In genomic region chr1:8104278-8105236, GRCh38 we compare ENCODE assay signal across 16 cellular contexts.
DNase-seq lines count a peak whose midpoint lies in the region; ATAC-seq and TF ChIP-seq lines count a peak whose summit lies in the region.
"Had no signal": no experiment of that assay in that cellular context is flagged by ENCODE, and none has a peak within 500 bp of the region (broad histone marks: within the 10 kb centered on the region; RNA-seq: fewer than 3 reads in every experiment).

No MANE protein-coding gene starts in this region.

- H3K4ac ChIP-seq in mesenchymal stem cell (ENCODE audit: low read depth in 1 of 2, low read length in 2 of 2) (peak overlapping the region; percentile 9 to 33), H9 (ENCODE audit: low read depth, low read length) (no peak overlapping the region)

- no peak for TF ChIP-seq RAD21 in HCT116 (IDR thresholded peaks at IDR 0.05; ENCODE audit: low read depth)

- H3K4me1 ChIP-seq in HCT116 (ENCODE audit: control insufficient read depth in 1 of 2, insufficient read depth in 2 of 2, low read length in 2 of 2) (peaks cover 24 to 26% of the 10 kb centered on the region in 2 experiments), Panc1 (ENCODE audit: control insufficient read depth, insufficient read depth, low read length) (0 out of 2 replicates have a peak, but pooled peaks cover 3% of the 10 kb centered on the region), mesenchymal stem cell (ENCODE audit: control insufficient read depth, insufficient read depth, low read depth, low read length) (peaks cover 3% of the 10 kb centered on the region), H9 (ENCODE audit: insufficient read depth, low read length) (no peaks in the 10 kb centered on the region)
- H3K4me1 ChIP-seq: right atrium auricular region had no signal

- 95% methylated on average over 13 of the region's 16 CpGs for WGBS in mesenchymal stem cell
- no CpG with 5 or more reads among the region's 16 CpGs for WGBS in H9 (ENCODE audit: extremely low coverage, insufficient read length, low lambda C conversion rate)

- no peak overlapping the region for H2BK120ac ChIP-seq in mesenchymal stem cell (ENCODE audit: low read depth, low read length)
- H2BK120ac ChIP-seq in H9 (ENCODE audit: low read depth, low read length, poor library complexity, severe bottlenecking), result no peak overlapping the region

- H2AK5ac ChIP-seq in mesenchymal stem cell (ENCODE audit: low read length, severe bottlenecking) (peak overlapping the region; percentile 85), H9 (ENCODE audit: insufficient read length, low read length) (no peak overlapping the region)

- no peak overlapping the region for H2BK5ac ChIP-seq in mesenchymal stem cell (ENCODE audit: low read depth, low read length, poor library complexity, severe bottlenecking)
- no peak overlapping the region for H2BK5ac ChIP-seq in H9 (ENCODE audit: insufficient read length, low read length)

- H3K27me3 Mint-ChIP-seq in H9 (ENCODE audit: low read depth), result no peaks in the 10 kb centered on the region

- H3K27me3 ChIP-seq in HCT116 (ENCODE audit: insufficient read depth, low read length) (no peaks in the 10 kb centered on the region), Panc1 (ENCODE audit: control insufficient read depth, insufficient read depth, low read length) (no peaks in the 10 kb centered on the region), mesenchymal stem cell (ENCODE audit: control insufficient read depth in 1 of 2, insufficient read depth in 1 of 2, low read length in 2 of 2) (no peaks in the 10 kb centered on the region), H9 (ENCODE audit: insufficient read depth, low read length) (no peaks in the 10 kb centered on the region)
- H3K27me3 ChIP-seq: MG63, right atrium auricular region, stomach had no signal

- peak overlapping the region; percentile 4; the same call in 1 of the 2 replicates for H3K27ac ChIP-seq in HCT116 (ENCODE audit: low read depth, low read length)
- peak overlapping the region; percentile 77 for H3K27ac ChIP-seq in Panc1 (ENCODE audit: low read length)
- no peak overlapping the region for H3K27ac ChIP-seq in mesenchymal stem cell (ENCODE audit: low read length, poor library complexity, severe bottlenecking)
- no peak overlapping the region for H3K27ac ChIP-seq in H9 (ENCODE audit: insufficient read length, low read depth, low read length)
- H3K27ac ChIP-seq: right atrium auricular region, stomach had no signal

- no peak overlapping the region for H3K27ac Mint-ChIP-seq in H9
- H3K27ac Mint-ChIP-seq: activated naive CD8-positive, alpha-beta T cell treated with anti-CD3 and anti-CD28 coated beads, Interleukin-2, amount 50 U/mL, for 24 hours; activated T-helper 1 cell treated with anti-CD3 and anti-CD28 coated beads, Interleukin-12 subunit alpha, Interleukin-12 subunit beta, Interleukin-2, Interleukin-4 antibody, amounts not matched to agents 30 ng/mL and 10 ng/mL and 1 ng/mL, durations not matched to agents 14 hours and 24 hours and 36 hours had no signal

- H4K20me1 ChIP-seq in HCT116 (ENCODE audit: insufficient read depth) (no peaks in the 10 kb centered on the region), H9 (ENCODE audit: control insufficient read depth, insufficient read depth, insufficient read length) (no peaks in the 10 kb centered on the region)

- no peaks in the 10 kb centered on the region for H3K23me2 ChIP-seq in H9 (ENCODE audit: insufficient read length, low read depth, low read length, poor library complexity, severe bottlenecking)

- RAD21 ChIA-PET in HCT116 (lab: Charles Lee; ENCODE audit: low non-redundant PET in 1 of 2, low total read pairs in 2 of 2, uncharacterized antibody in 2 of 2, unreplicated experiment in 2 of 2), result interaction anchor here in 1 of 2 experiments (0.6 kb wide), 2 partner anchors 40 to 135 kb away, joined by 3 to 8 read pairs; no protein-coding TSS in a partner anchor

- no peaks in the 10 kb centered on the region for H3K9me2 ChIP-seq in HCT116 (ENCODE audit: insufficient read depth)

- no TSS peak for BruUV-seq in HCT116 (replicated peaks; lab: Mats Ljungman, UMichigan)
- BruUV-seq in Panc1 (replicated peaks; lab: Mats Ljungman, UMichigan), result no TSS peak

- no peak overlapping the region for H3K23ac ChIP-seq in mesenchymal stem cell (ENCODE audit: low read length in 2 of 2)
- H3K23ac ChIP-seq in H9 (ENCODE audit: insufficient read length, low read depth, low read length), result no peak overlapping the region

- no peak overlapping the region for H4K8ac ChIP-seq in mesenchymal stem cell (ENCODE audit: low read length)
- H4K8ac ChIP-seq in H9 (replicated peaks; ENCODE audit: insufficient read length, low read depth, low read length), result no peak overlapping the region

- H3K18ac ChIP-seq in mesenchymal stem cell (ENCODE audit: low read depth in 1 of 2, low read length in 2 of 2) (peak overlapping the region in 1 of 2 experiments; percentile 57), H9 (ENCODE audit: insufficient read length, low read depth, low read length) (no peak overlapping the region)

- peaks cover 0 to 3% of the 10 kb centered on the region in 2 experiments; a peak in 3 of 5 replicates for H3K9me3 Mint-ChIP-seq in H9
- H3K9me3 Mint-ChIP-seq: activated naive CD8-positive, alpha-beta T cell treated with anti-CD3 and anti-CD28 coated beads, Interleukin-2, amount 50 U/mL, for 24 hours; activated T-helper 1 cell treated with anti-CD3 and anti-CD28 coated beads, Interleukin-12 subunit alpha, Interleukin-12 subunit beta, Interleukin-2, Interleukin-4 antibody, amounts not matched to agents 30 ng/mL and 10 ng/mL and 1 ng/mL, durations not matched to agents 14 hours and 24 hours and 36 hours had no signal

- H2AFZ ChIP-seq in HCT116 (ENCODE audit: low read depth, low read length, poor library complexity, severe bottlenecking) (no peak overlapping the region), mesenchymal stem cell (ENCODE audit: low read depth, low read length) (no peak overlapping the region), H9 (ENCODE audit: low read length) (no peak overlapping the region)

- intact Hi-C loops in HCT116 (cut with micrococcal nuclease) (no loop called here), Panc1 (cut with micrococcal nuclease; ENCODE audit: unreplicated experiment) (no loop called here)

- H3K4me2 ChIP-seq in HCT116 (ENCODE audit: low read length) (no peak overlapping the region), mesenchymal stem cell (ENCODE audit: low read length, poor library complexity, severe bottlenecking) (no peak overlapping the region), H9 (ENCODE audit: insufficient read depth, insufficient read length, low read length) (no peak overlapping the region)

- no peaks in the 10 kb centered on the region for H3K79me1 ChIP-seq in mesenchymal stem cell (replicated peaks; ENCODE audit: low read length, poor library complexity, severe bottlenecking)
- no peaks in the 10 kb centered on the region for H3K79me1 ChIP-seq in H9 (ENCODE audit: insufficient read depth, low read depth, low read length, poor library complexity, severe bottlenecking)

- no peak overlapping the region for H3K14ac ChIP-seq in mesenchymal stem cell (ENCODE audit: low read length in 2 of 2)
- H3K14ac ChIP-seq in H9 (ENCODE audit: insufficient read depth, low read length), result no peak overlapping the region

- peaks cover 0 to 2% (median 0%) of the 10 kb centered on the region in 3 experiments; a peak in 2 of 7 replicates for H3K36me3 Mint-ChIP-seq in H9 (ENCODE audit: insufficient read depth in 1 of 3, low read depth in 3 of 3)

- no peak for ATAC-seq in HCT116
- no peak for ATAC-seq in Panc1
- ATAC-seq: activated naive CD8-positive, alpha-beta T cell treated with anti-CD3 and anti-CD28 coated beads, Interleukin-2, amount 50 U/mL, for 24 hours had no signal

- H3K4me3 ChIP-seq in HCT116 (replicated peaks in 1 of 2; ENCODE audit: low read depth in 1 of 2, low read length in 2 of 2) (no peak overlapping the region), Panc1 (ENCODE audit: low read depth in 2 of 2, low read length in 2 of 2) (no peak overlapping the region), mesenchymal stem cell (ENCODE audit: insufficient read depth in 1 of 2, low read depth in 1 of 2, low read length in 2 of 2) (no peak overlapping the region)
- H3K4me3 ChIP-seq: MG63, right atrium auricular region, stomach had no signal

- H2BK12ac ChIP-seq in mesenchymal stem cell (ENCODE audit: low read length in 2 of 2) (peak overlapping the region; percentile 19 to 78), H9 (ENCODE audit: insufficient read length, low read depth, low read length) (no peak overlapping the region)

- H2BK20ac ChIP-seq in H9 (ENCODE audit: low read depth, low read length, poor library complexity, severe bottlenecking), result no peak overlapping the region

- DNase-seq in GM10248 (ENCODE audit: extremely low spot score) (peak; percentile 43), HCT116 (ENCODE audit: low read depth, low spot score) (no peak), Panc1 (ENCODE audit: low read depth, low spot score) (no peak), mesenchymal stem cell (no peak), H9 (no peak), T1000 (lab: John Stamatoyannopoulos, UW) (no peak), islet precursor cell (no peak)
- no peak for DNase-seq in activated effector memory CD4-positive, alpha-beta T cell treated with anti-CD3 and anti-CD28 coated beads, Interleukin-2, amount 50 U/mL, for 16 hours
- DNase-seq: activated CD4-positive, CD25-positive, alpha-beta regulatory T cell treated with anti-CD3 and anti-CD28 coated beads, Interleukin-2, amount 50 U/mL, for 72 hours; activated naive CD8-positive, alpha-beta T cell treated with anti-CD3 and anti-CD28 coated beads, Interleukin-2, amount 50 U/mL, for 24 hours; DND-41; MG63; NCI-H2029 treated with DMSO at 0.1 percent for 48 hours; stomach had no signal

- peaks cover 0 to 9% of the 10 kb centered on the region in 2 experiments; a peak in 3 of 4 replicates for H3K4me1 Mint-ChIP-seq in H9
- H3K4me1 Mint-ChIP-seq: activated naive CD8-positive, alpha-beta T cell treated with anti-CD3 and anti-CD28 coated beads, Interleukin-2, amount 50 U/mL, for 24 hours had no signal

- H4K91ac ChIP-seq in mesenchymal stem cell (ENCODE audit: low read length), result peak overlapping the region; percentile 14
- no peak overlapping the region for H4K91ac ChIP-seq in H9 (ENCODE audit: insufficient read length, low read depth, low read length)

- in situ Hi-C loops in Panc1 (cut with HindIII; ENCODE audit: low pct_unique_long_range_greater_than_20kb, low sequenced_read_pairs), result no loop called here

- H4K5ac ChIP-seq in H9 (ENCODE audit: insufficient read length, low read depth, low read length), result no peak overlapping the region

- H3K36me3 ChIP-seq in HCT116 (ENCODE audit: control insufficient read depth in 1 of 2, insufficient read depth in 2 of 2, low read length in 2 of 2) (no peaks in the 10 kb centered on the region; a peak in 1 of 4 replicates), Panc1 (ENCODE audit: control insufficient read depth, insufficient read depth, low read length) (no peaks in the 10 kb centered on the region), mesenchymal stem cell (ENCODE audit: control insufficient read depth in 1 of 2, insufficient read depth in 2 of 2, low read depth in 1 of 2, low read length in 2 of 2) (no peaks in the 10 kb centered on the region)
- H3K36me3 ChIP-seq: MG63, right atrium auricular region, stomach had no signal

- TF ChIP-seq POLR2A in HCT116 (IDR thresholded peaks at IDR 0.05; ENCODE audit: borderline replicate concordance, extremely low read depth, insufficient read depth, insufficient read length), result no peak

- H3K4me3 Mint-ChIP-seq in H9, result no peak overlapping the region
- H3K4me3 Mint-ChIP-seq: activated naive CD8-positive, alpha-beta T cell treated with anti-CD3 and anti-CD28 coated beads, Interleukin-2, amount 50 U/mL, for 24 hours; activated T-helper 1 cell treated with anti-CD3 and anti-CD28 coated beads, Interleukin-12 subunit alpha, Interleukin-12 subunit beta, Interleukin-2, Interleukin-4 antibody, amounts not matched to agents 30 ng/mL and 10 ng/mL and 1 ng/mL, durations not matched to agents 14 hours and 24 hours and 36 hours had no signal

- H2BK15ac ChIP-seq in mesenchymal stem cell (ENCODE audit: low read depth, poor library complexity, severe bottlenecking), result no peak overlapping the region
- H2BK15ac ChIP-seq in H9 (ENCODE audit: low read depth, low read length), result no peak overlapping the region

- H3K79me2 ChIP-seq in HCT116 (ENCODE audit: insufficient read depth, low read length), result no peaks in the 10 kb centered on the region
- H3K79me2 ChIP-seq in H9 (ENCODE audit: insufficient read depth, low read length), result no peaks in the 10 kb centered on the region

- H3T11ph ChIP-seq in H9 (ENCODE audit: low read length), result no peak overlapping the region

- POLR2A ChIA-PET in GM10248 (lab: Yijun Ruan, JAX), result no interaction called here
- POLR2A ChIA-PET in HCT116 (lab: Charles Lee), result interaction anchor here (0.6 to 1.7 kb wide), 4 partner anchors 13 to 62 kb away, joined by 3 to 4 read pairs (median 3); no protein-coding TSS in a partner anchor
- POLR2A ChIA-PET in Panc1 (lab: Charles Lee), result no interaction called here

- no peak for TF ChIP-seq CTCF in GM10248 (IDR thresholded peaks at IDR 0.05; ENCODE audit: control extremely low read depth, extremely low read depth, low read depth, missing control alignments)
- no peak for TF ChIP-seq CTCF in HCT116 (IDR thresholded peaks at IDR 0.05 in 2 of 3, conservative IDR thresholded peaks at IDR 0.05 in 1 of 3; ENCODE audit: borderline replicate concordance in 1 of 3, insufficient read depth in 1 of 3, low read depth in 2 of 3, low read length in 2 of 3)
- no peak for TF ChIP-seq CTCF in Panc1 (IDR thresholded peaks at IDR 0.05)
- no peak for TF ChIP-seq CTCF in H9 (conservative IDR thresholded peaks at IDR 0.05)

- H3K9ac ChIP-seq in HCT116 (ENCODE audit: low read length) (no peak overlapping the region), mesenchymal stem cell (ENCODE audit: low read length) (no peak overlapping the region), H9 (ENCODE audit: extremely low read depth, insufficient read length, low read length) (no peak overlapping the region)

- H3K56ac ChIP-seq in H9 (ENCODE audit: insufficient read length, low read depth, low read length), result no peak overlapping the region

- peaks cover 0 to 18% of the 10 kb centered on the region in 2 experiments; a peak in 1 of 4 replicates for H3K9me3 ChIP-seq in HCT116 (ENCODE audit: control insufficient read depth in 1 of 2, insufficient read depth in 1 of 2, low read depth in 1 of 2, low read length in 2 of 2)
- peaks cover 16% of the 10 kb centered on the region; the same call in 1 of the 2 replicates for H3K9me3 ChIP-seq in Panc1 (ENCODE audit: control insufficient read depth, insufficient read depth, low read depth, low read length)
- H3K9me3 ChIP-seq in mesenchymal stem cell (ENCODE audit: control insufficient read depth, low read length), result no peaks in the 10 kb centered on the region
- no peaks in the 10 kb centered on the region for H3K9me3 ChIP-seq in H9 (ENCODE audit: control insufficient read depth, low read depth, low read length)
- H3K9me3 ChIP-seq: MG63, right atrium auricular region, stomach had no signal

- CTCF ChIA-PET in GM10248 (lab: Yijun Ruan, JAX) (interaction anchor here (1.0 kb wide), 1 partner anchor 10 kb away, joined by 3 read pairs; no protein-coding TSS in a partner anchor), HCT116 (lab: Charles Lee) (no interaction called here), Panc1 (lab: Charles Lee) (no interaction called here)

Comparison
In these comparisons a context has a peak if more than half of its experiments do, and no peak if none do; other contexts are left out.
1. H3K27ac ChIP-seq: peak in HCT116 (single experiment) and Panc1 (single experiment); none in mesenchymal stem cell (single experiment) and H9 (single experiment).